In genomic region chr4:3250438-3250955, GRCh38 we compare ENCODE assay signal across 1 cellular context.
TF ChIP-seq lines count a peak whose summit lies in the region.

No MANE protein-coding gene starts in this region.

TF ChIP-seq in K562, 482 proteins besides CTCF, POLR2A, EP300 and RAD21 (continued from another document):
- TF ChIP-seq, protein P1, sequence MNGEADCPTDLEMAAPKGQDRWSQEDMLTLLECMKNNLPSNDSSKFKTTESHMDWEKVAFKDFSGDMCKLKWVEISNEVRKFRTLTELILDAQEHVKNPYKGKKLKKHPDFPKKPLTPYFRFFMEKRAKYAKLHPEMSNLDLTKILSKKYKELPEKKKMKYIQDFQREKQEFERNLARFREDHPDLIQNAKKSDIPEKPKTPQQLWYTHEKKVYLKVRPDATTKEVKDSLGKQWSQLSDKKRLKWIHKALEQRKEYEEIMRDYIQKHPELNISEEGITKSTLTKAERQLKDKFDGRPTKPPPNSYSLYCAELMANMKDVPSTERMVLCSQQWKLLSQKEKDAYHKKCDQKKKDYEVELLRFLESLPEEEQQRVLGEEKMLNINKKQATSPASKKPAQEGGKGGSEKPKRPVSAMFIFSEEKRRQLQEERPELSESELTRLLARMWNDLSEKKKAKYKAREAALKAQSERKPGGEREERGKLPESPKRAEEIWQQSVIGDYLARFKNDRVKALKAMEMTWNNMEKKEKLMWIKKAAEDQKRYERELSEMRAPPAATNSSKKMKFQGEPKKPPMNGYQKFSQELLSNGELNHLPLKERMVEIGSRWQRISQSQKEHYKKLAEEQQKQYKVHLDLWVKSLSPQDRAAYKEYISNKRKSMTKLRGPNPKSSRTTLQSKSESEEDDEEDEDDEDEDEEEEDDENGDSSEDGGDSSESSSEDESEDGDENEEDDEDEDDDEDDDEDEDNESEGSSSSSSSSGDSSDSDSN (IDR thresholded peaks at IDR 0.05; ENCODE audit: borderline replicate concordance in 1 of 2, low read depth in 2 of 2, low read length in 2 of 2): no peak
- TF ChIP-seq TRIM24 (IDR thresholded peaks at IDR 0.05): no peak
- TF ChIP-seq TGIF2 (CRISPR knock-in tag; IDR thresholded peaks at IDR 0.05): no peak
- no peak for TF ChIP-seq POLR2AphosphoS2 (IDR thresholded peaks at IDR 0.05; ENCODE audit: low read length)
- TF ChIP-seq, protein P2, sequence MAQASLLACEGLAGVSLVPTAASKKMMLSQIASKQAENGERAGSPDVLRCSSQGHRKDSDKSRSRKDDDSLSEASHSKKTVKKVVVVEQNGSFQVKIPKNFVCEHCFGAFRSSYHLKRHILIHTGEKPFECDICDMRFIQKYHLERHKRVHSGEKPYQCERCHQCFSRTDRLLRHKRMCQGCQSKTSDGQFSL (CRISPR knock-in tag; IDR thresholded peaks at IDR 0.05): no peak
- TF ChIP-seq, protein P2 (tag; IDR thresholded peaks at IDR 0.05): no peak
